In the genomic region with DNA sequence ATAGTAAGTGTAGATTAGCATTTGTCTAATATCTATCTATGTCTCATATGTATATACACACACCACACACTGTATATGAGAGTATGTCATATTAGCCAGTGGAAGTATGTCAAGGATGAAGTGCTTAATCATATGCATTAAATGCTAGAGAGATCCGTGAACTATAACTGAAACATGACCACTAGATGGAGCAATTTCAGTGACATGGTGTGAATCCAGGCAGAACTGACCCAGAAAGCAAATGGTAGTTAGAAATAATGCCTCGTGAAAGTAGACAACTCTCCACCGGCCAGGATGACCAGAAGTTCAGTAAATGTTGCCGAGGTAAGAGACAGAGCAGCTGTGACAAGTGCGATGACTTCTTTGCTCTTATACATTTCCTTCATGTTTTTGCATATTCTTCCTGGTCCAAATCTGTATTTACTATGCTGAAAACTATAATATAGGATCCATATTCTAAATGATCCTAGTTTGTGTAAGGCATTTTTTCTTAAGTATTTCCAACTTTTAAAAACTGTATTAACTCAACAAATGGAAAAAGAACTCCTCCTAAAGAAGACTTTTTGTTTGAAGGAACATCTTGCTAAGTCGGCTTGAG, we compare ENCODE assay signal across 8 cellular contexts. TPM values are rescaled to one million over a fixed set of nuclear protein-coding genes. Genes with fewer than 3 reads are reported as not detected.
A peak's percentile ranks its signal among the peaks of the same experiment; 100 is the strongest.
DNase-seq lines count a peak whose midpoint lies in the region; ATAC-seq and TF ChIP-seq lines count a peak whose summit lies in the region.
"Not testable (repeated sequence)": the region's sequence is repeated elsewhere in the genome, so short reads cannot be mapped to it uniquely, and the experiment has no call there.

No MANE protein-coding gene starts in this region.

- not testable (repeated sequence) for H3K36me3 ChIP-seq in PC-3 (ENCODE audit: low read depth, low read length); neutrophil

- H3K4me3 ChIP-seq in AG10803 (ENCODE audit: low read length); PC-3 (ENCODE audit: low read length); neutrophil (ENCODE audit: low read depth in 1 of 2, low read length in 1 of 2): not testable (repeated sequence)

- DNase-seq in AG10803 (ENCODE audit: low read depth) = peak; percentile 38
- DNase-seq in Kasumi-1 (lab: John Stamatoyannopoulos, UW) = peak; percentile 80 to 91
- DNase-seq in PC-3 = peak; percentile 65
- peak; percentile 4 for DNase-seq in amniotic stem cell (lab: John Stamatoyannopoulos, UW)
- peak; percentile 20 for DNase-seq in globus pallidus (ENCODE audit: low spot score)

- H2AFZ ChIP-seq in PC-3 (ENCODE audit: low read length) = not testable (repeated sequence)

- TF ChIP-seq CTCF in AG10803 (conservative IDR thresholded peaks at IDR 0.05; ENCODE audit: low read length) = peak; percentile 59
- peak; percentile 52 for TF ChIP-seq CTCF in PC-3 (conservative IDR thresholded peaks at IDR 0.05; ENCODE audit: low read depth, low read length)
- peak; percentile 33 for TF ChIP-seq CTCF in neutrophil (IDR thresholded peaks at IDR 0.05)

- intact Hi-C loops in PC-3 (cut with micrococcal nuclease) = loop anchor here (5.0 kb wide), 1 partner anchor 198 kb away; no protein-coding TSS in a partner anchor

- H3K4me1 ChIP-seq in PC-3 (ENCODE audit: insufficient read depth, low read length) = not testable (repeated sequence)
- peaks cover 14 to 22% of the 10 kb centered on the region in 2 experiments for H3K4me1 ChIP-seq in neutrophil (ENCODE audit: control insufficient read depth in 1 of 2, insufficient read depth in 1 of 2, low read depth in 1 of 2, low read length in 1 of 2)

- ATAC-seq in GM18519 (IDR thresholded peaks at IDR 0.05; ENCODE audit: low FRiP score, unreplicated experiment) = peak; percentile 95
- peak; percentile 90 for ATAC-seq in HG02610 (IDR thresholded peaks at IDR 0.05; ENCODE audit: unreplicated experiment)
- ATAC-seq in PC-3 = peak; percentile 86

- CTCF ChIA-PET in PC-3 (lab: Charles Lee) = not testable (repeated sequence)

- H3K9me2 ChIP-seq in PC-3 (replicated peaks; ENCODE audit: low read length) = not testable (repeated sequence)

- H3K9ac ChIP-seq in PC-3 (ENCODE audit: low read length) = not testable (repeated sequence)

- H4K20me1 ChIP-seq in PC-3 (ENCODE audit: low read length) = not testable (repeated sequence)

- H3K27ac ChIP-seq in PC-3 (ENCODE audit: low read length); neutrophil: not testable (repeated sequence)

- not testable (repeated sequence) for H3K79me2 ChIP-seq in PC-3 (ENCODE audit: low read length)

- not testable (repeated sequence) for H3K9me3 ChIP-seq in PC-3 (ENCODE audit: low read length); neutrophil

- POLR2A ChIA-PET in PC-3 (lab: Charles Lee; ENCODE audit: unreplicated experiment) = not testable (repeated sequence)

- H3F3A ChIP-seq in PC-3 (ENCODE audit: low read length, unreplicated experiment) = not testable (repeated sequence)

- H3K4me2 ChIP-seq in PC-3 (ENCODE audit: low read length) = not testable (repeated sequence)

- BruUV-seq in PC-3 (replicated peaks; lab: Mats Ljungman, UMichigan) = not testable (repeated sequence)

- not testable (repeated sequence) for H3K27me3 ChIP-seq in PC-3 (ENCODE audit: low read length); neutrophil

RNA-seq across cellular contexts. Expression of gene PDSS1, which starts 12.7 kb away (rescaled TPM):
- 16.8 and 29.0 TPM in 2 replicates for total RNA-seq in PC-3 (2014; rRNA removed)

Comparison
In these comparisons a context has a peak if more than half of its experiments do, and no peak if none do; other contexts are left out.
1. DNase-seq: peak in every context shown above with its lines; median percentile 86 in Kasumi-1; 65 in PC-3; 38 in AG10803; 20 in globus pallidus; 4 in amniotic stem cell.